ENCODE assay signal across 25 cellular contexts in genomic region chr11:66046901-66047300, GRCh38. TPM values are rescaled to one million over a fixed set of nuclear protein-coding genes. Genes with fewer than 3 reads are reported as not detected.
A peak's percentile ranks its signal among the peaks of the same experiment; 100 is the strongest.
DNase-seq lines count a peak whose midpoint lies in the region; ATAC-seq, FAIRE-seq and TF ChIP-seq lines count a peak whose summit lies in the region.
"Had no signal": no experiment of that assay in that cellular context is flagged by ENCODE, and none has a peak within 500 bp of the region (broad histone marks: within the 10 kb centered on the region; RNA-seq: fewer than 3 reads in every experiment).

No MANE protein-coding gene starts in this region.

- H3K27me3 Mint-ChIP-seq in neural progenitor cell (ENCODE audit: insufficient read depth, low read depth) = no peaks in the 10 kb centered on the region

- H3K79me2 ChIP-seq in neural progenitor cell (ENCODE audit: low read depth) = peaks cover 23% of the 10 kb centered on the region

- H3K36me3 ChIP-seq in left ventricle myocardium inferior (no peaks in the 10 kb centered on the region), heart right ventricle (no peaks in the 10 kb centered on the region), body of pancreas (replicated peaks in 1 of 2; ENCODE audit: insufficient read depth in 1 of 2, low read depth in 2 of 2) (no peaks in the 10 kb centered on the region), neural progenitor cell (peaks cover 4% of the 10 kb centered on the region), adrenal gland (replicated peaks in 1 of 2) (no peaks in the 10 kb centered on the region)

- H3K4me2 ChIP-seq in neural progenitor cell = no peak overlapping the region

- H3K9ac ChIP-seq in neural progenitor cell = no peak overlapping the region
- H3K9ac ChIP-seq: GM23248 had no signal

- FAIRE-seq in HTR-8/SVneo (lab: Jason Lieb, UNC) = peak; percentile 51
- FAIRE-seq: GM12878, HepG2 had no signal

- peaks cover 2% of the 10 kb centered on the region for H3K9me3 Mint-ChIP-seq in neural progenitor cell

- TF ChIP-seq CTCF in left ventricle myocardium inferior (IDR thresholded peaks at IDR 0.05; ENCODE audit: borderline replicate concordance) (no peak), heart right ventricle (IDR thresholded peaks at IDR 0.05) (no peak), body of pancreas (IDR thresholded peaks at IDR 0.05) (no peak), neural progenitor cell (IDR thresholded peaks at IDR 0.05) (no peak), adrenal gland (IDR thresholded peaks at IDR 0.05) (no peak)

- no peak overlapping the region for H3K4me3 ChIP-seq in left ventricle myocardium inferior
- no peak overlapping the region for H3K4me3 ChIP-seq in heart right ventricle
- no peak overlapping the region for H3K4me3 ChIP-seq in body of pancreas
- no peak overlapping the region for H3K4me3 ChIP-seq in neural progenitor cell
- no peak overlapping the region for H3K4me3 ChIP-seq in adrenal gland
- H3K4me3 ChIP-seq: GM12878, GM23248 had no signal

- H3K36me3 Mint-ChIP-seq in neural progenitor cell = peaks cover 2% of the 10 kb centered on the region
- H3K36me3 Mint-ChIP-seq: CD4-positive, CD25-positive, alpha-beta regulatory T cell had no signal

- intact Hi-C loops in left ventricle myocardium inferior (cut with micrococcal nuclease) (no loop called here), heart right ventricle (cut with DNase I) (no loop called here), body of pancreas (cut with DNase I) (no loop called here), adrenal gland (cut with DNase I) (no loop called here)

- no peaks in the 10 kb centered on the region for H3K9me3 ChIP-seq in left ventricle myocardium inferior (replicated peaks)
- no peaks in the 10 kb centered on the region for H3K9me3 ChIP-seq in heart right ventricle
- H3K9me3 ChIP-seq in body of pancreas = no peaks in the 10 kb centered on the region
- H3K9me3 ChIP-seq in neural progenitor cell (ENCODE audit: low read depth) = no peaks in the 10 kb centered on the region
- H3K9me3 ChIP-seq in adrenal gland (replicated peaks in 1 of 3) = no peaks in the 10 kb centered on the region

- H3K27ac Mint-ChIP-seq in neural progenitor cell = no peak overlapping the region

- H4K20me1 ChIP-seq in neural progenitor cell (ENCODE audit: low read depth) = peaks cover 5% of the 10 kb centered on the region

- ATAC-seq in heart right ventricle = no peak
- ATAC-seq in body of pancreas = no peak
- no peak for ATAC-seq in HG02884 (IDR thresholded peaks at IDR 0.05; ENCODE audit: unreplicated experiment)
- ATAC-seq: GM12878, HepG2 had no signal

- TF ChIP-seq POLR2A in body of pancreas (IDR thresholded peaks at IDR 0.05) = no peak
- no peak for TF ChIP-seq POLR2A in adrenal gland (IDR thresholded peaks at IDR 0.05)

- no peak overlapping the region for H2AFZ ChIP-seq in neural progenitor cell (replicated peaks)
- H2AFZ ChIP-seq: GM23248 had no signal

- H3K27me3 ChIP-seq in left ventricle myocardium inferior (ENCODE audit: low read depth) = peaks cover 34% of the 10 kb centered on the region
- H3K27me3 ChIP-seq in heart right ventricle = peaks cover 0 to 28% (median 17%) of the 10 kb centered on the region in 7 donors
- H3K27me3 ChIP-seq in body of pancreas = no peaks in the 10 kb centered on the region
- H3K27me3 ChIP-seq in neural progenitor cell = no peaks in the 10 kb centered on the region
- H3K27me3 ChIP-seq in adrenal gland = peaks cover 7% of the 10 kb centered on the region

- peaks cover 40% of the 10 kb centered on the region for H3K4me1 ChIP-seq in left ventricle myocardium inferior
- peaks cover 3 to 45% (median 20%) of the 10 kb centered on the region in 9 donors for H3K4me1 ChIP-seq in heart right ventricle
- H3K4me1 ChIP-seq in body of pancreas = peaks cover 37% of the 10 kb centered on the region
- peaks cover 24% of the 10 kb centered on the region for H3K4me1 ChIP-seq in neural progenitor cell
- H3K4me1 ChIP-seq in adrenal gland (replicated peaks in 1 of 2) = peaks cover 0 to 7% of the 10 kb centered on the region in 2 donors

- peaks cover 38% of the 10 kb centered on the region for H3K4me1 Mint-ChIP-seq in neural progenitor cell

- peak overlapping the region; percentile 57 for H3K27ac ChIP-seq in left ventricle myocardium inferior (replicated peaks)
- peak overlapping the region in 4 of 10 donors; percentile 12 to 77 (median 53) for H3K27ac ChIP-seq in heart right ventricle
- H3K27ac ChIP-seq in body of pancreas = peak overlapping the region in 3 of 4 donors; percentile 34 to 46 (median 44)
- H3K27ac ChIP-seq in neural progenitor cell = no peak overlapping the region
- no peak overlapping the region for H3K27ac ChIP-seq in adrenal gland
- H3K27ac ChIP-seq: GM23248, RWPE1 had no signal

- H3F3A ChIP-seq in neural progenitor cell (ENCODE audit: low read depth) = peaks cover 43% of the 10 kb centered on the region

- DNase-seq in left ventricle myocardium inferior = no peak
- DNase-seq in heart right ventricle = no peak
- DNase-seq in HTR-8/SVneo (ENCODE audit: insufficient read length, low spot score) = no peak
- no peak for DNase-seq in body of pancreas
- no peak for DNase-seq in neural progenitor cell (ENCODE audit: low spot score)
- no peak for DNase-seq in adrenal gland
- no peak for DNase-seq in COLO668 (lab: John Stamatoyannopoulos, UW; ENCODE audit: unreplicated experiment)
- DNase-seq: CD4-positive, CD25-positive, alpha-beta regulatory T cell; GDM1; GM23248; Karpas-422; MV-4-11; NCI-H1105; NCI-H1436 treated with DMSO at 0.1 percent for 48 hours; NCI-H187 treated with DMSO at 0.1 percent for 48 hours; NCI-H526; SHP77 treated with DMSO at 0.1 percent for 48 hours had no signal

- 90 to 98% methylated on average over 3 of the region's 3 CpGs for WGBS in heart right ventricle, 2 donors
- WGBS in body of pancreas, 2 donors = 88 to 93% methylated on average over 3 of the region's 3 CpGs
- 69 to 89% (median 82%) methylated on average over 3 of the region's 3 CpGs for WGBS in adrenal gland, 4 donors

- H3K4me3 Mint-ChIP-seq in neural progenitor cell = peak overlapping the region; percentile 63

RNA-seq across cellular contexts. Expression of gene GAL3ST3, which starts 2.1 kb away (rescaled TPM):
- total RNA-seq in left ventricle myocardium inferior = 1.3 TPM
- 1 to 10 TPM; 1.9 to 4.6 (median 2.5) TPM for total RNA-seq in heart right ventricle
- 1 to 10 TPM in 1 of 2 donors, under 1 TPM in 1; 0.07 to 1.0 TPM for polyA plus RNA-seq in heart right ventricle
- 1 to 10 TPM in 1 of 2 donors, under 1 TPM in 1; 0.66 to 2.6 TPM for total RNA-seq in body of pancreas
- 8.5 and 35.9 TPM in 2 replicates for total RNA-seq in neural progenitor cell (ENCODE audit: low replicate concordance)
- under 1 TPM in 3 of 8 donors, not detected in 5; 0.17 to 0.41 (median 0.27) TPM for total RNA-seq in adrenal gland
- polyA plus RNA-seq in adrenal gland = not detected
- total RNA-seq: A172; CD4-positive, CD25-positive, alpha-beta regulatory T cell; GM12878; GM23248; HepG2; HT-29 had no signal
- polyA plus RNA-seq: BJ; CD4-positive, CD25-positive, alpha-beta regulatory T cell; GM23248; HepG2 had no signal

RNA-seq across cellular contexts. Expression of gene SF3B2, which starts 5.3 kb away (rescaled TPM):
- total RNA-seq in left ventricle myocardium inferior (75.5 TPM), heart right ventricle (10 to 100 TPM; 62.0 to 89.8 (median 72.7) TPM), body of pancreas (100 to 1,000 TPM; 112 to 255 TPM), neural progenitor cell (ENCODE audit: low replicate concordance) (177 and 198 TPM in 2 replicates), adrenal gland (100 to 1,000 TPM; 125 to 177 (median 145) TPM)
- polyA plus RNA-seq in heart right ventricle (10 to 100 TPM; 46.5 to 94.9 TPM), adrenal gland (100 to 1,000 TPM; 101 to 196 (median 127) TPM)

RNA-seq across cellular contexts. Expression of gene CATSPER1, which starts 20.6 kb away (rescaled TPM):
- total RNA-seq in left ventricle myocardium inferior (not detected), heart right ventricle (1 to 10 TPM in 1 of 10 donors, not detected in 9; 1.1 TPM), body of pancreas (not detected), neural progenitor cell (ENCODE audit: low replicate concordance) (not detected in 2 replicates), adrenal gland (under 1 TPM in 3 of 8 donors, not detected in 5; 0.20 to 0.47 (median 0.41) TPM)
- polyA plus RNA-seq in heart right ventricle (under 1 TPM in 1 of 2 donors, not detected in 1; 0.17 TPM), adrenal gland (1 to 10 TPM in 1 of 3 donors, under 1 TPM in 2; 0.37 to 2.3 (median 0.61) TPM)
- total RNA-seq: CD4-positive, CD25-positive, alpha-beta regulatory T cell; GM12878; GM23248; H7; HepG2 had no signal
- polyA plus RNA-seq: CD4-positive, CD25-positive, alpha-beta regulatory T cell had no signal

RNA-seq across cellular contexts. Expression of gene PACS1, which starts 23.2 kb away (rescaled TPM):
- total RNA-seq in left ventricle myocardium inferior (54.9 TPM), heart right ventricle (100 to 1,000 TPM in 4 of 10 donors, 10 to 100 TPM in 6; 50.0 to 121 (median 81.9) TPM), body of pancreas (10 to 100 TPM; 17.5 to 19.7 TPM), neural progenitor cell (ENCODE audit: low replicate concordance) (13.4 and 15.2 TPM in 2 replicates), adrenal gland (10 to 100 TPM; 30.5 to 60.5 (median 51.9) TPM)
- polyA plus RNA-seq in heart right ventricle (10 to 100 TPM; 24.1 to 28.2 TPM), adrenal gland (10 to 100 TPM; 23.9 to 37.4 (median 29.9) TPM)

RNA-seq across cellular contexts. Expression of gene CST6, which starts 35.1 kb away (rescaled TPM):
- total RNA-seq in left ventricle myocardium inferior = not detected
- total RNA-seq in heart right ventricle = under 1 TPM in 3 of 10 donors, not detected in 7; 0.35 to 0.69 (median 0.43) TPM
- 1 to 10 TPM in 1 of 2 donors, under 1 TPM in 1; 0.44 to 2.6 TPM for polyA plus RNA-seq in heart right ventricle
- total RNA-seq in body of pancreas = not detected
- total RNA-seq in neural progenitor cell (ENCODE audit: low replicate concordance) = 0.50 TPM in 1 of 2 replicates, not detected in the other
- under 1 TPM in 1 of 8 donors, not detected in 7; 0.55 TPM for total RNA-seq in adrenal gland
- under 1 TPM in 1 of 3 donors, not detected in 2; 0.24 TPM for polyA plus RNA-seq in adrenal gland
- total RNA-seq: A172; CD4-positive, CD25-positive, alpha-beta regulatory T cell; GM12878; H7; HepG2 had no signal
- polyA plus RNA-seq: CD4-positive, CD25-positive, alpha-beta regulatory T cell; GM12878; HepG2 had no signal

Comparison
In these comparisons a context has a peak if more than half of its experiments do, and no peak if none do; other contexts are left out.
1. H3K27ac ChIP-seq: peak in left ventricle myocardium inferior (single experiment) and body of pancreas (3 of 4); none in neural progenitor cell (single experiment) and adrenal gland (0 of 5).